8 cellular contexts compared by ENCODE assay signal in the genomic region with DNA sequence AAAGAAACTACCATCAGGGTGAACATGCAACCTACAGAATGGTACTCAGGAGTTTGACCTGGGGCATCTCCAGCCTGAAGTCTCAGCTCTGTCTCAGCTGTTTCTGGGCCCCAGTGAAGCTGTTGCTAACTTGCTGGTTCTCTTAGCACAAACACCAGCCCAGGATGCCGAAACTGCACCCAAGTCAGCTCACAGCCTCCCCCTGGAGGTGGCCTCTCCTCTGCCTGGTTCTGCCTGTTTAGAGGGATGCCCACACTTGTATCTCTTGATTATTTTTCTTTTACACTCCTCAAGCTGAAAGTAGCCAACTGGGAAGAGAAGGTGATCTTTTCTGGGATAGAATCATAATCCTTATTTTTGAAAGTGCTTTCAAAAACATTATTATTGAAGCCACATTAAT.
A peak's percentile ranks its signal among the peaks of the same experiment; 100 is the strongest.
DNase-seq lines count a peak whose midpoint lies in the region; ATAC-seq and TF ChIP-seq lines count a peak whose summit lies in the region.

No MANE protein-coding gene starts in this region.

- H3K27ac ChIP-seq in OCI-LY3 (ENCODE audit: low read length) (no peak overlapping the region), smooth muscle cell (ENCODE audit: low read depth) (no peak overlapping the region), substantia nigra (ENCODE audit: low read depth, low read length, poor library complexity, severe bottlenecking) (no peak overlapping the region), Peyer's patch (no peak overlapping the region)

- ATAC-seq in sciatic nerve (no peak), GM19035 (IDR thresholded peaks at IDR 0.05; ENCODE audit: unreplicated experiment) (no peak)

- no peak overlapping the region for H3K9ac ChIP-seq in OCI-LY3 (ENCODE audit: low read length)
- H3K9ac ChIP-seq in smooth muscle cell (ENCODE audit: low read depth) = no peak overlapping the region

- H3F3A ChIP-seq in smooth muscle cell (ENCODE audit: low read depth) = no peaks in the 10 kb centered on the region

- H3K36me3 ChIP-seq in OCI-LY3 (replicated peaks; ENCODE audit: low read depth, low read length) (no peaks in the 10 kb centered on the region), smooth muscle cell (ENCODE audit: low read depth) (no peaks in the 10 kb centered on the region), Peyer's patch (no peaks in the 10 kb centered on the region)

- H2AFZ ChIP-seq in OCI-LY3 (ENCODE audit: low read depth, low read length) (no peak overlapping the region), smooth muscle cell (ENCODE audit: low read depth) (no peak overlapping the region)

- H3K4me2 ChIP-seq in OCI-LY3 (ENCODE audit: low read length) = no peak overlapping the region
- H3K4me2 ChIP-seq in smooth muscle cell = no peak overlapping the region

- H3K4me3 ChIP-seq in OCI-LY3 (ENCODE audit: low read length) (no peak overlapping the region), smooth muscle cell (no peak overlapping the region), Peyer's patch (no peak overlapping the region)

- H3K9me3 ChIP-seq in OCI-LY3 (ENCODE audit: insufficient read depth, low read length) (no peaks in the 10 kb centered on the region), smooth muscle cell (replicated peaks; ENCODE audit: low read depth) (no peaks in the 10 kb centered on the region), Peyer's patch (no peaks in the 10 kb centered on the region)

- peaks cover 24% of the 10 kb centered on the region for H3K27me3 ChIP-seq in OCI-LY3 (ENCODE audit: low read depth, low read length)
- no peaks in the 10 kb centered on the region for H3K27me3 ChIP-seq in smooth muscle cell (ENCODE audit: low read depth)
- no peaks in the 10 kb centered on the region for H3K27me3 ChIP-seq in Peyer's patch

- H3K79me2 ChIP-seq in OCI-LY3 (ENCODE audit: low read length) (no peaks in the 10 kb centered on the region), smooth muscle cell (ENCODE audit: low read depth) (no peaks in the 10 kb centered on the region)

- H3K4me1 ChIP-seq in OCI-LY3 (ENCODE audit: low read length) = no peaks in the 10 kb centered on the region
- H3K4me1 ChIP-seq in smooth muscle cell (ENCODE audit: low read depth) = no peaks in the 10 kb centered on the region
- H3K4me1 ChIP-seq in Peyer's patch = no peaks in the 10 kb centered on the region

- TF ChIP-seq CTCF in GM12873 (IDR thresholded peaks at IDR 0.05; ENCODE audit: insufficient read depth, low read depth, low read length, missing control alignments) = peak; percentile 52
- peak; percentile 47 for TF ChIP-seq CTCF in OCI-LY3 (IDR thresholded peaks at IDR 0.05; ENCODE audit: low read depth, low read length)
- TF ChIP-seq CTCF in smooth muscle cell (IDR thresholded peaks at IDR 0.05; ENCODE audit: borderline replicate concordance, insufficient read depth, poor library complexity, severe bottlenecking) = peak; percentile 29
- TF ChIP-seq CTCF in Peyer's patch (IDR thresholded peaks at IDR 0.05) = peak in 1 of 6 experiments; percentile 20

- TF ChIP-seq POLR2A in Peyer's patch (IDR thresholded peaks at IDR 0.05) = no peak

- intact Hi-C loops in sciatic nerve (cut with DNase I) = no loop called here

- peak; percentile 8 for DNase-seq in central memory CD4-positive, alpha-beta T cell
- no peak for DNase-seq in smooth muscle cell (lab: John Stamatoyannopoulos, UW; ENCODE audit: unreplicated experiment)
- DNase-seq in sciatic nerve (ENCODE audit: low spot score) = no peak
- DNase-seq in substantia nigra (lab: John Stamatoyannopoulos, UW) = no peak
- no peak for DNase-seq in Peyer's patch

- WGBS in smooth muscle cell (ENCODE audit: low lambda C conversion rate) = 45% methylated on average over 1 of the region's 1 CpG

- H4K20me1 ChIP-seq in OCI-LY3 (ENCODE audit: insufficient read depth, low read length) (no peaks in the 10 kb centered on the region), smooth muscle cell (ENCODE audit: low read depth) (no peaks in the 10 kb centered on the region)
